In the genomic region with DNA sequence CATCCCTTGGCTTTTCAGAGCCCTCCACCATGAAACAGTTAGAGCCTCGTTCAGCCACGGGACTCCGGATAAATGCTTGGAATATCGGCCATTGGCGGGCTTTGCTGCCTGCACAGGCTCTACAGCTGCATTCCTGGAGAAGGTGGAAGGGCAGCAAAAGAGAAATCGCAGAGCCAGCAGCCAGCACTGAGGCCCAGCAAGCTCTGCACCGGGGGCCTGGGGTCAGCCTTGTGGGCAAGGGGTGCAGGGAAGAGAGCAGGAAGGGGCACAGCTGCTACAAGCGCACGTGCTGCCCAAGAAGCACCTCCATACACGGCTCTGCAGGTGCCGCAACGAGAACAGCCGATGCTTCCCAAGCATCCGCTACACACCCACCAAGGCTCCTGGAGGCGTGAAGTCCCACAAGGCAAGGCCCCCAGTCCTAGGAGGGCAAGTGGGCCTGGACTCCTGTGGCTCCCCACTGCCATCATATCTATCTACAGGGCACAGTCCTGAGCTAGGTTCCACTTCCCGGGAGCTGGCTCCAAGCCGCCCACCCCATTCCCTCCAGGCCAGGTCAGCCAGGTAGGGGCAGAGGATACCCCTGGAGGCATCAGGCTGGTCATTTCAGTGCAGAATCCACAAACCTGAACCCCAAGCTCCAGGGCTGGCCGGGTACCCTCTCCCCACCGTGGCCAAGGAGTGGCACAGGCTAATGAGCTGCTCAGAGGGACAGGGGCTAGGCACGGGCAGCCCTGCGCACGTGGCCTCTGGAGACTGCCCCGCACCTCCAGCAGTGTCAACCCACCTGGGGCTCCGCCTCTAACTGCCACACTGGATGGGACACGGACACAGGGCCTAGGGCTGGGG, we compare ENCODE assay signal across 1 cellular context.
TF ChIP-seq lines count a peak whose summit lies in the region.

No MANE protein-coding gene starts in this region.

TF ChIP-seq in IMR-90, 13 proteins besides CTCF, POLR2A, EP300 and RAD21:
- TF ChIP-seq CEBPB (IDR thresholded peaks at IDR 0.05; ENCODE audit: low read depth, low read length) (no peak), RCOR1 (IDR thresholded peaks at IDR 0.05; ENCODE audit: insufficient replicate concordance, low read length) (no peak), SMC3 (IDR thresholded peaks at IDR 0.05; ENCODE audit: low read depth, low read length) (no peak), BHLHE40 (IDR thresholded peaks at IDR 0.05; ENCODE audit: low read depth, low read length) (no peak), MAZ (IDR thresholded peaks at IDR 0.05; ENCODE audit: borderline replicate concordance, low read depth, low read length) (no peak)
- TF ChIP-seq, protein P1, sequence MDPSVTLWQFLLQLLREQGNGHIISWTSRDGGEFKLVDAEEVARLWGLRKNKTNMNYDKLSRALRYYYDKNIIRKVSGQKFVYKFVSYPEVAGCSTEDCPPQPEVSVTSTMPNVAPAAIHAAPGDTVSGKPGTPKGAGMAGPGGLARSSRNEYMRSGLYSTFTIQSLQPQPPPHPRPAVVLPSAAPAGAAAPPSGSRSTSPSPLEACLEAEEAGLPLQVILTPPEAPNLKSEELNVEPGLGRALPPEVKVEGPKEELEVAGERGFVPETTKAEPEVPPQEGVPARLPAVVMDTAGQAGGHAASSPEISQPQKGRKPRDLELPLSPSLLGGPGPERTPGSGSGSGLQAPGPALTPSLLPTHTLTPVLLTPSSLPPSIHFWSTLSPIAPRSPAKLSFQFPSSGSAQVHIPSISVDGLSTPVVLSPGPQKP (IDR thresholded peaks at IDR 0.05; ENCODE audit: borderline replicate concordance, low read depth, low read length) = no peak
- TF ChIP-seq, protein P2, sequence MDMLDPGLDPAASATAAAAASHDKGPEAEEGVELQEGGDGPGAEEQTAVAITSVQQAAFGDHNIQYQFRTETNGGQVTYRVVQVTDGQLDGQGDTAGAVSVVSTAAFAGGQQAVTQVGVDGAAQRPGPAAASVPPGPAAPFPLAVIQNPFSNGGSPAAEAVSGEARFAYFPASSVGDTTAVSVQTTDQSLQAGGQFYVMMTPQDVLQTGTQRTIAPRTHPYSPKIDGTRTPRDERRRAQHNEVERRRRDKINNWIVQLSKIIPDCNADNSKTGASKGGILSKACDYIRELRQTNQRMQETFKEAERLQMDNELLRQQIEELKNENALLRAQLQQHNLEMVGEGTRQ (IDR thresholded peaks at IDR 0.05; ENCODE audit: low read depth, low read length) = no peak
